24 cellular contexts compared by ENCODE assay signal in the genomic region with DNA sequence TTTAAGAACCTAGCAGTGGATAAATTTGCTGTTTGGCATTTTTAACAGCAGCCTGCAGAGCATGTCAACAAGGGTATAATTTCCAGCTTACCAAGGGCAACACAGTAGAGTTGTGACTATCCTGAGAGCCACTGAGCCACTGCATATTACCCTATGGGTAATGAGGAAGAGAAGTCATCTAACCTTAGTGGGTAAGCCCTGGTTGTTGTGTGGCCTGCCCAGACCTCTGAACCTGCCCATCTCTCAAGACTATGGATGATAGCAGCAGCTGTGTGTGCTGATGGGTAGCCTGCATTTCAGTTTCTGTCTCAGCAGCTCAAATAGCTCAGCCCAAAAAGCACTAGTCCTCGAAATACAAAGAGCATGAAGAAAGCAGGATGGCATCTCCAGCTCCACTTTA. TPM values are rescaled to one million over a fixed set of nuclear protein-coding genes. Genes with fewer than 3 reads are reported as not detected.
A peak's percentile ranks its signal among the peaks of the same experiment; 100 is the strongest.
DNase-seq lines count a peak whose midpoint lies in the region; ATAC-seq and TF ChIP-seq lines count a peak whose summit lies in the region.
"Had no signal": no experiment of that assay in that cellular context is flagged by ENCODE, and none has a peak within 500 bp of the region (broad histone marks: within the 10 kb centered on the region; RNA-seq: fewer than 3 reads in every experiment).

No MANE protein-coding gene starts in this region.

- H3K36me3 ChIP-seq in KMS-11 (ENCODE audit: insufficient read depth) (no peaks in the 10 kb centered on the region), prostate gland (no peaks in the 10 kb centered on the region)
- H3K36me3 ChIP-seq: breast epithelium, esophagus squamous epithelium, gastrocnemius medialis had no signal

- H3K4me3 ChIP-seq in KMS-11 (IDR thresholded peaks at IDR 0.05; ENCODE audit: insufficient read depth, low read depth, low read length) (no peak overlapping the region), prostate gland (no peak overlapping the region)
- H3K4me3 ChIP-seq: breast epithelium, esophagus squamous epithelium, gastrocnemius medialis had no signal

- no peak overlapping the region for H3K4me3 Mint-ChIP-seq in activated naive CD8-positive, alpha-beta T cell treated with anti-CD3 and anti-CD28 coated beads for 36 hours
- H3K4me3 Mint-ChIP-seq: activated CD4-positive, alpha-beta memory T cell treated with anti-CD3 and anti-CD28 coated beads, Interleukin-2, amount 10 ng/mL, durations not matched to agents 7 days and 5 days; CD4-positive, CD25-positive, alpha-beta regulatory T cell had no signal

- TF ChIP-seq POLR2A in prostate gland (IDR thresholded peaks at IDR 0.05) = no peak

- WGBS in prostate gland = 91% methylated on average over 1 of the region's 1 CpG

- no peaks in the 10 kb centered on the region for H3K79me2 ChIP-seq in KMS-11 (ENCODE audit: insufficient read depth, low read depth)

- peak overlapping the region; percentile 57 for H2AFZ ChIP-seq in KMS-11 (ENCODE audit: low read depth)

- H3K9me3 Mint-ChIP-seq in activated naive CD8-positive, alpha-beta T cell treated with anti-CD3 and anti-CD28 coated beads for 36 hours = peaks cover 4% of the 10 kb centered on the region
- H3K9me3 Mint-ChIP-seq: activated CD4-positive, alpha-beta memory T cell treated with anti-CD3 and anti-CD28 coated beads, Interleukin-2, amount 10 ng/mL, durations not matched to agents 7 days and 5 days had no signal

- H3K27ac ChIP-seq in KMS-11 (peak overlapping the region; percentile 48), prostate gland (no peak overlapping the region)
- H3K27ac ChIP-seq: breast epithelium, esophagus squamous epithelium, gastrocnemius medialis had no signal

- intact Hi-C loops in left colon (cut with DNase I, micrococcal nuclease) = no loop called here
- intact Hi-C loops in prostate gland (cut with DNase I) = no loop called here

- no peaks in the 10 kb centered on the region for H3K9me3 ChIP-seq in prostate gland
- H3K9me3 ChIP-seq: breast epithelium, esophagus squamous epithelium, gastrocnemius medialis had no signal

- H4K20me1 ChIP-seq in KMS-11 (ENCODE audit: insufficient read depth) = no peaks in the 10 kb centered on the region

- no peaks in the 10 kb centered on the region for H3K27me3 ChIP-seq in KMS-11 (ENCODE audit: insufficient read depth, low read depth)
- no peaks in the 10 kb centered on the region for H3K27me3 ChIP-seq in prostate gland (replicated peaks; ENCODE audit: insufficient read depth)
- H3K27me3 ChIP-seq: breast epithelium, esophagus squamous epithelium, gastrocnemius medialis had no signal

- DNase-seq in left colon = no peak
- DNase-seq in activated naive CD8-positive, alpha-beta T cell treated with anti-CD3 and anti-CD28 coated beads for 36 hours = no peak
- DNase-seq in NCI-H1092 (lab: John Stamatoyannopoulos, UW) = no peak
- no peak for DNase-seq in prostate gland (ENCODE audit: low spot score)
- DNase-seq: activated CD4-positive, alpha-beta memory T cell treated with anti-CD3 and anti-CD28 coated beads, Interleukin-2, amount 10 ng/mL, durations not matched to agents 7 days and 5 days; activated CD4-positive, CD25-positive, alpha-beta regulatory T cell; activated naive CD4-positive, alpha-beta T cell treated with Interleukin-2 at 50 U/mL for 16 hours; activated T-cell treated with anti-CD3 and anti-CD28 coated beads for 4 hours; amniotic stem cell; CD4-positive, CD25-positive, alpha-beta regulatory T cell; DMS 273 treated with DMSO at 0.1 percent for 48 hours; esophagus squamous epithelium; gastrocnemius medialis; hippocampal formation; IMR-90; NCI-H1436 treated with DMSO at 0.1 percent for 48 hours; substantia nigra; T1000 had no signal

- TF ChIP-seq CTCF in KMS-11 (conservative IDR thresholded peaks at IDR 0.05; ENCODE audit: low read depth, low read length) = no peak
- TF ChIP-seq CTCF in prostate gland (IDR thresholded peaks at IDR 0.05) = no peak

- H3K4me2 ChIP-seq in KMS-11 = peak overlapping the region; percentile 49

- peaks cover 19% of the 10 kb centered on the region for H3K36me3 Mint-ChIP-seq in activated naive CD8-positive, alpha-beta T cell treated with anti-CD3 and anti-CD28 coated beads for 36 hours
- H3K36me3 Mint-ChIP-seq: CD4-positive, CD25-positive, alpha-beta regulatory T cell had no signal

- H3K27ac Mint-ChIP-seq in activated naive CD8-positive, alpha-beta T cell treated with anti-CD3 and anti-CD28 coated beads for 36 hours = no peak overlapping the region
- H3K27ac Mint-ChIP-seq: activated CD4-positive, alpha-beta memory T cell treated with anti-CD3 and anti-CD28 coated beads, Interleukin-2, amount 10 ng/mL, durations not matched to agents 7 days and 5 days; CD4-positive, CD25-positive, alpha-beta regulatory T cell had no signal

- ATAC-seq in GM18498 (IDR thresholded peaks at IDR 0.05; ENCODE audit: unreplicated experiment) = peak; percentile 36
- peak; percentile 34 for ATAC-seq in GM21367 (IDR thresholded peaks at IDR 0.05; ENCODE audit: unreplicated experiment)
- ATAC-seq in left colon = peak; percentile 73
- ATAC-seq: gastrocnemius medialis, Right ventricle myocardium inferior had no signal

- H3K9ac ChIP-seq in KMS-11 = no peak overlapping the region

- peaks cover 42% of the 10 kb centered on the region for H3K27me3 Mint-ChIP-seq in activated naive CD8-positive, alpha-beta T cell treated with anti-CD3 and anti-CD28 coated beads for 36 hours

- H3K4me1 Mint-ChIP-seq in activated naive CD8-positive, alpha-beta T cell treated with anti-CD3 and anti-CD28 coated beads for 36 hours = peaks cover 30% of the 10 kb centered on the region
- H3K4me1 Mint-ChIP-seq: CD4-positive, CD25-positive, alpha-beta regulatory T cell had no signal

- H3K4me1 ChIP-seq in KMS-11 (ENCODE audit: low read depth, poor library complexity, severe bottlenecking) (peaks cover 57% of the 10 kb centered on the region), prostate gland (replicated peaks) (no peaks in the 10 kb centered on the region)
- H3K4me1 ChIP-seq: breast epithelium, esophagus squamous epithelium, gastrocnemius medialis had no signal

RNA-seq across cellular contexts. Expression of gene PIP5K1B, which starts 56.1 kb away (rescaled TPM):
- total RNA-seq in left colon (10 to 100 TPM; 83.1 to 91.6 TPM), prostate gland (10 to 100 TPM in 1 of 2 donors, 1 to 10 TPM in 1; 1.6 to 38.3 TPM)
- total RNA-seq in activated naive CD8-positive, alpha-beta T cell treated with anti-CD3 and anti-CD28 coated beads for 36 hours = 1 to 10 TPM; 1.9 TPM
- total RNA-seq: IMR-90, M059J had no signal
